In genomic region chr1:211341999-211342398, GRCh38 we compare ENCODE assay signal across 18 cellular contexts. TPM values are rescaled to one million over a fixed set of nuclear protein-coding genes. Genes with fewer than 3 reads are reported as not detected.
DNase-seq lines count a peak whose midpoint lies in the region; ATAC-seq and TF ChIP-seq lines count a peak whose summit lies in the region.
"Had no signal": no experiment of that assay in that cellular context is flagged by ENCODE, and none has a peak within 500 bp of the region (broad histone marks: within the 10 kb centered on the region; RNA-seq: fewer than 3 reads in every experiment).

No MANE protein-coding gene starts in this region.

- no peaks in the 10 kb centered on the region for H3K36me3 ChIP-seq in CD8-positive, alpha-beta T cell (ENCODE audit: insufficient read depth, low read length)

- intact Hi-C loops in CD8-positive, alpha-beta T cell (cut with DNase I, micrococcal nuclease) = no loop called here
- intact Hi-C loops in activated B cell treated with CpG ODN at 0.5 μM for 24 hours (cut with micrococcal nuclease) = loop anchor here (1.0 kb wide), 1 partner anchor 10 kb away; no protein-coding TSS in a partner anchor

- POLR2A ChIA-PET in activated CD4-positive, alpha-beta T cell treated with anti-CD3 and anti-CD28 coated beads, Interleukin-2, amount 10 ng/mL, durations not matched to agents 7 days and 5 days (lab: Charles Lee) = no interaction called here
- POLR2A ChIA-PET in CD8-positive, alpha-beta T cell (lab: Charles Lee) = no interaction called here
- POLR2A ChIA-PET in activated B cell treated with CpG ODN at 0.5 μM for 24 hours (lab: Charles Lee) = interaction anchor here (0.9 to 1.5 kb wide), 3 partner anchors 10 to 15 kb away, joined by 3 to 4 read pairs (median 3); no protein-coding TSS in a partner anchor

- no peak for TF ChIP-seq CTCF in CD8-positive, alpha-beta T cell (IDR thresholded peaks at IDR 0.05)
- no peak for TF ChIP-seq CTCF in activated B cell treated with CpG ODN at 0.5 μM for 24 hours (IDR thresholded peaks at IDR 0.05)

- H3K27ac ChIP-seq in CD8-positive, alpha-beta T cell (ENCODE audit: low read depth, low read length) = no peak overlapping the region
- no peak overlapping the region for H3K27ac ChIP-seq in caudate nucleus (ENCODE audit: low read depth, low read length)
- H3K27ac ChIP-seq: 22Rv1; BLaER1 treated with 17β-estradiol and CSF1 and Interleukin-3, amounts not matched to agents 10 nM and 100 nM had no signal

- H3K4me1 ChIP-seq in CD8-positive, alpha-beta T cell (ENCODE audit: insufficient read depth, low read length) = peaks cover 81% of the 10 kb centered on the region

- H3K9me3 Mint-ChIP-seq in activated CD4-positive, alpha-beta T cell treated with anti-CD3 and anti-CD28 coated beads, Interleukin-2, amount 10 ng/mL, durations not matched to agents 7 days and 5 days = no peaks in the 10 kb centered on the region
- H3K9me3 Mint-ChIP-seq in CD8-positive, alpha-beta T cell = no peaks in the 10 kb centered on the region
- H3K9me3 Mint-ChIP-seq in activated B cell treated with CpG ODN at 0.5 μM for 24 hours = no peaks in the 10 kb centered on the region
- H3K9me3 Mint-ChIP-seq in naive B cell = peaks cover 0 to 2% (median 0%) of the 10 kb centered on the region in 7 donors
- H3K9me3 Mint-ChIP-seq: GM23338 had no signal

- H3K36me3 Mint-ChIP-seq in activated CD4-positive, alpha-beta T cell treated with anti-CD3 and anti-CD28 coated beads, Interleukin-2, amount 10 ng/mL, durations not matched to agents 7 days and 5 days (ENCODE audit: low read depth) = peaks cover 64% of the 10 kb centered on the region
- peaks cover 44% of the 10 kb centered on the region for H3K36me3 Mint-ChIP-seq in CD8-positive, alpha-beta T cell
- H3K36me3 Mint-ChIP-seq in activated B cell treated with CpG ODN at 0.5 μM for 24 hours (ENCODE audit: low read depth) = peaks cover 49% of the 10 kb centered on the region
- peaks cover 8 to 22% of the 10 kb centered on the region in 2 donors for H3K36me3 Mint-ChIP-seq in naive B cell

- H3K27me3 Mint-ChIP-seq in activated CD4-positive, alpha-beta T cell treated with anti-CD3 and anti-CD28 coated beads, Interleukin-2, amount 10 ng/mL, durations not matched to agents 7 days and 5 days = no peaks in the 10 kb centered on the region
- H3K27me3 Mint-ChIP-seq in CD8-positive, alpha-beta T cell (ENCODE audit: low read depth) = no peaks in the 10 kb centered on the region
- no peaks in the 10 kb centered on the region for H3K27me3 Mint-ChIP-seq in activated B cell treated with CpG ODN at 0.5 μM for 24 hours
- no peaks in the 10 kb centered on the region for H3K27me3 Mint-ChIP-seq in naive B cell
- H3K27me3 Mint-ChIP-seq: CD4-positive, CD25-positive, alpha-beta regulatory T cell had no signal

- ATAC-seq in CD8-positive, alpha-beta T cell = no peak
- ATAC-seq in activated B cell treated with CpG ODN at 0.5 μM for 24 hours (ENCODE audit: low read depth) (no peak), naive B cell (ENCODE audit: low read depth in 2 of 2) (no peak)
- ATAC-seq: GM23338 had no signal

- CTCF ChIA-PET in activated CD4-positive, alpha-beta T cell treated with anti-CD3 and anti-CD28 coated beads, Interleukin-2, amount 10 ng/mL, durations not matched to agents 7 days and 5 days (lab: Charles Lee) = interaction anchor here (1.5 kb wide), 1 partner anchor 129 kb away, joined by 4 read pairs; no protein-coding TSS in a partner anchor
- CTCF ChIA-PET in CD8-positive, alpha-beta T cell (lab: Charles Lee) = interaction anchor here (0.6 to 1.9 kb wide), 2 partner anchors 10 to 18 kb away, joined by 3 to 5 read pairs; no protein-coding TSS in a partner anchor
- CTCF ChIA-PET in activated B cell treated with CpG ODN at 0.5 μM for 24 hours (lab: Charles Lee) = interaction anchor here (6.6 kb wide), 1 partner anchor 18 kb away, joined by 34 read pairs; no protein-coding TSS in a partner anchor

- no peaks in the 10 kb centered on the region for H3K9me3 ChIP-seq in CD8-positive, alpha-beta T cell (ENCODE audit: low read length)

- no peak overlapping the region for H3K4me3 Mint-ChIP-seq in activated CD4-positive, alpha-beta T cell treated with anti-CD3 and anti-CD28 coated beads, Interleukin-2, amount 10 ng/mL, durations not matched to agents 7 days and 5 days
- no peak overlapping the region for H3K4me3 Mint-ChIP-seq in CD8-positive, alpha-beta T cell
- H3K4me3 Mint-ChIP-seq in activated B cell treated with CpG ODN at 0.5 μM for 24 hours (peak overlapping the region; percentile 7), naive B cell (peak overlapping the region in 4 of 8 donors; percentile 36 to 80 (median 66))
- H3K4me3 Mint-ChIP-seq: GM23338 had no signal

- H3K4me3 ChIP-seq in CD8-positive, alpha-beta T cell (ENCODE audit: low read depth, low read length) = no peak overlapping the region
- H3K4me3 ChIP-seq: BLaER1 treated with 17β-estradiol and CSF1 and Interleukin-3, amounts not matched to agents 10 nM and 100 nM; GM23338 had no signal

- H3K27me3 ChIP-seq in CD8-positive, alpha-beta T cell (ENCODE audit: insufficient read depth, low read length) = no peaks in the 10 kb centered on the region
- H3K27me3 ChIP-seq: BLaER1 treated with 17β-estradiol and CSF1 and Interleukin-3, amounts not matched to agents 10 nM and 100 nM had no signal

- peak overlapping the region; percentile 1 for H3K27ac Mint-ChIP-seq in activated CD4-positive, alpha-beta T cell treated with anti-CD3 and anti-CD28 coated beads, Interleukin-2, amount 10 ng/mL, durations not matched to agents 7 days and 5 days
- H3K27ac Mint-ChIP-seq in CD8-positive, alpha-beta T cell = peak overlapping the region; percentile 4
- H3K27ac Mint-ChIP-seq in activated B cell treated with CpG ODN at 0.5 μM for 24 hours (peak overlapping the region; percentile 74), naive B cell (peak overlapping the region in 5 of 6 donors; percentile 11 to 96 (median 90))
- H3K27ac Mint-ChIP-seq: GM23338 had no signal

- DNase-seq in activated CD4-positive, alpha-beta T cell treated with anti-CD3 and anti-CD28 coated beads, Interleukin-2, amount 10 ng/mL, durations not matched to agents 7 days and 5 days = no peak
- DNase-seq in activated CD4-positive, alpha-beta T cell treated with anti-CD3 and anti-CD28 coated beads, Interleukin-2, amount 50 U/mL, for 48 hours = no peak
- no peak for DNase-seq in CD8-positive, alpha-beta T cell
- DNase-seq in activated B cell treated with CpG ODN at 0.5 μM for 24 hours (no peak), naive B cell (no peak), SHP77 (lab: John Stamatoyannopoulos, UW) (no peak), caudate nucleus (lab: John Stamatoyannopoulos, UW) (no peak)
- no peak for DNase-seq in NK-92 treated with Interleukin-12 subunit alpha and Interleukin-12 subunit beta, amount 100 ng/mL, for 24 hours (lab: John Stamatoyannopoulos, UW)
- DNase-seq: AML-193; CD4-positive, CD25-positive, alpha-beta regulatory T cell; COR-L47; DMS153; DMS79 treated with DMSO at 0.1 percent for 48 hours; EL; H7 had no signal

- H3K4me1 Mint-ChIP-seq in activated CD4-positive, alpha-beta T cell treated with anti-CD3 and anti-CD28 coated beads, Interleukin-2, amount 10 ng/mL, durations not matched to agents 7 days and 5 days = peaks cover 69% of the 10 kb centered on the region
- peaks cover 89% of the 10 kb centered on the region for H3K4me1 Mint-ChIP-seq in CD8-positive, alpha-beta T cell (ENCODE audit: low read depth)
- H3K4me1 Mint-ChIP-seq in activated B cell treated with CpG ODN at 0.5 μM for 24 hours (peaks cover 98% of the 10 kb centered on the region), naive B cell (peaks cover 76 to 98% (median 87%) of the 10 kb centered on the region in 3 donors)

RNA-seq across cellular contexts. Expression of gene TRAF5, which starts 15.4 kb away (rescaled TPM):
- total RNA-seq in activated CD4-positive, alpha-beta T cell treated with anti-CD3 and anti-CD28 coated beads, Interleukin-2, amount 10 ng/mL, durations not matched to agents 7 days and 5 days = 10 to 100 TPM; 64.5 to 65.6 TPM
- 10 to 100 TPM; 20.5 to 24.0 TPM for total RNA-seq in CD8-positive, alpha-beta T cell
- 61.4 and 73.1 TPM in 2 replicates for total RNA-seq in activated B cell treated with CpG ODN at 0.5 μM for 24 hours
- 100 to 1,000 TPM in 1 of 6 donors, 10 to 100 TPM in 5; 41.1 to 105 (median 80.3) TPM for polyA plus RNA-seq in naive B cell (ENCODE audit: low read depth in 6 of 6)

Comparison
In these comparisons a context has a peak if more than half of its experiments do, and no peak if none do; other contexts are left out.
1. H3K27ac Mint-ChIP-seq: peak in every context shown above with its lines; median percentile 90 in naive B cell; 74 in activated B cell treated with CpG ODN at 0.5 μM for 24 hours; 4 in CD8-positive, alpha-beta T cell; 1 in activated CD4-positive, alpha-beta T cell treated with anti-CD3 and anti-CD28 coated beads, Interleukin-2, amount 10 ng/mL, durations not matched to agents 7 days and 5 days.